ENCODE assay signal across 8 cellular contexts in genomic region chr16:2660755-2661373, GRCh38. TPM values are rescaled to one million over a fixed set of nuclear protein-coding genes. Genes with fewer than 3 reads are reported as not detected.
DNase-seq lines count a peak whose midpoint lies in the region; ATAC-seq and TF ChIP-seq lines count a peak whose summit lies in the region.
"Not testable (repeated sequence)": the region's sequence is repeated elsewhere in the genome, so short reads cannot be mapped to it uniquely, and the experiment has no call there.

No MANE protein-coding gene starts in this region.

- H3T11ph ChIP-seq in H9 (ENCODE audit: low read length): not testable (repeated sequence)

- WGBS in H9 (ENCODE audit: extremely low coverage, insufficient read length, low lambda C conversion rate): no CpG with 5 or more reads among the region's 21 CpGs
- WGBS in heart right ventricle, 2 donors: 36 to 39% methylated on average over 21 of the region's 21 CpGs
- 30 to 65% (median 40%) methylated on average over 11 to 21 of the region's 21 CpGs for WGBS in stomach, 5 donors

- H3K56ac ChIP-seq in H9 (ENCODE audit: insufficient read length, low read depth, low read length): not testable (repeated sequence)

- H2BK15ac ChIP-seq in H9 (ENCODE audit: low read depth, low read length): not testable (repeated sequence)

- not testable (repeated sequence) for TF ChIP-seq EP300 in stomach (IDR thresholded peaks at IDR 0.05)

- peak; percentile 41 for ATAC-seq in central memory CD8-positive, alpha-beta T cell (replicated peaks; ENCODE audit: extremely low read depth, poor library complexity, severe bottlenecking)
- ATAC-seq in heart right ventricle: peak in 4 of 8 donors; percentile 39 to 54 (median 48)
- peak; percentile 36 to 60 for ATAC-seq in naive thymus-derived CD8-positive, alpha-beta T cell

- POLR2A ChIA-PET in PC-9 (lab: Charles Lee; ENCODE audit: unreplicated experiment); naive thymus-derived CD8-positive, alpha-beta T cell (lab: Charles Lee): not testable (repeated sequence)

- peaks cover 17 to 25% (median 21%) of the 10 kb centered on the region in 3 donors for H3K27me3 Mint-ChIP-seq in CD14-positive monocyte (ENCODE audit: low read depth in 3 of 3)
- peaks cover 16% of the 10 kb centered on the region for H3K27me3 Mint-ChIP-seq in H9 (ENCODE audit: low read depth)
- H3K27me3 Mint-ChIP-seq in central memory CD8-positive, alpha-beta T cell; naive thymus-derived CD8-positive, alpha-beta T cell: not testable (repeated sequence)

- not testable (repeated sequence) for H2BK20ac ChIP-seq in H9 (ENCODE audit: low read depth, low read length, poor library complexity, severe bottlenecking)

- BruUV-seq in PC-9 (replicated peaks; lab: Mats Ljungman, UMichigan): not testable (repeated sequence)

- H3K27me3 ChIP-seq in H9 (ENCODE audit: insufficient read depth, low read length); heart right ventricle; stomach: not testable (repeated sequence)
- peaks cover 14% of the 10 kb centered on the region; the same call in 1 of the 2 replicates for H3K27me3 ChIP-seq in PC-9 (ENCODE audit: insufficient read depth, low read depth)

- not testable (repeated sequence) for H3K23me2 ChIP-seq in H9 (ENCODE audit: insufficient read length, low read depth, low read length, poor library complexity, severe bottlenecking)

- H2AFZ ChIP-seq in H9 (ENCODE audit: low read length); PC-9: not testable (repeated sequence)

- H3K27ac ChIP-seq in H9 (ENCODE audit: insufficient read length, low read depth, low read length); PC-9; heart right ventricle; stomach: not testable (repeated sequence)

- not testable (repeated sequence) for H2BK12ac ChIP-seq in H9 (ENCODE audit: insufficient read length, low read depth, low read length)

- not testable (repeated sequence) for H3K4me1 ChIP-seq in H9 (ENCODE audit: insufficient read depth, low read length); PC-9 (replicated peaks; ENCODE audit: insufficient read depth)
- peaks cover 0 to 13% (median 0%) of the 10 kb centered on the region in 9 donors for H3K4me1 ChIP-seq in heart right ventricle
- peaks cover 0 to 41% (median 19%) of the 10 kb centered on the region in 4 donors for H3K4me1 ChIP-seq in stomach

- H2AK5ac ChIP-seq in H9 (ENCODE audit: insufficient read length, low read length): not testable (repeated sequence)

- not testable (repeated sequence) for H3K9me3 ChIP-seq in H9 (ENCODE audit: control insufficient read depth, low read depth, low read length); PC-9 (ENCODE audit: insufficient read depth, low read depth); heart right ventricle; stomach

- H3K4ac ChIP-seq in H9 (ENCODE audit: low read depth, low read length): not testable (repeated sequence)

- H3K9me2 ChIP-seq in PC-9 (ENCODE audit: insufficient read depth): not testable (repeated sequence)

- CTCF ChIA-PET in PC-9 (lab: Charles Lee): interaction anchor here (0.6 kb wide), 1 partner anchor 291 kb away, joined by 8 read pairs; no protein-coding TSS in a partner anchor

- H3K79me1 ChIP-seq in H9 (ENCODE audit: insufficient read depth, low read depth, low read length, poor library complexity, severe bottlenecking): not testable (repeated sequence)

- peak overlapping the region in 1 of 7 donors; percentile 44 for H3K27ac Mint-ChIP-seq in CD14-positive monocyte
- not testable (repeated sequence) for H3K27ac Mint-ChIP-seq in H9
- H3K27ac Mint-ChIP-seq in central memory CD8-positive, alpha-beta T cell (ENCODE audit: low read depth): peak overlapping the region; percentile 83
- peak overlapping the region in 7 of 10 donors; percentile 20 to 82 (median 52) for H3K27ac Mint-ChIP-seq in naive thymus-derived CD8-positive, alpha-beta T cell

- H4K91ac ChIP-seq in H9 (ENCODE audit: insufficient read length, low read depth, low read length): not testable (repeated sequence)

- intact Hi-C loops in CD14-positive monocyte (cut with micrococcal nuclease); PC-9 (cut with micrococcal nuclease; ENCODE audit: unreplicated experiment); heart right ventricle (cut with DNase I); stomach (cut with DNase I; ENCODE audit: low total_unique reads): not testable (repeated sequence)

- H3K4me1 Mint-ChIP-seq in CD14-positive monocyte: peaks cover 11% of the 10 kb centered on the region
- not testable (repeated sequence) for H3K4me1 Mint-ChIP-seq in H9
- H3K4me1 Mint-ChIP-seq in central memory CD8-positive, alpha-beta T cell: peaks cover 30% of the 10 kb centered on the region
- peaks cover 8 to 26% (median 15%) of the 10 kb centered on the region in 4 donors for H3K4me1 Mint-ChIP-seq in naive thymus-derived CD8-positive, alpha-beta T cell

- H4K8ac ChIP-seq in H9 (replicated peaks; ENCODE audit: insufficient read length, low read depth, low read length): not testable (repeated sequence)

- H3K4me3 ChIP-seq in PC-9, heart right ventricle, stomach: not testable (repeated sequence)

- TF ChIP-seq POLR2A in stomach (IDR thresholded peaks at IDR 0.05): not testable (repeated sequence)

- not testable (repeated sequence) for H3K9me3 Mint-ChIP-seq in CD14-positive monocyte; H9; central memory CD8-positive, alpha-beta T cell; naive thymus-derived CD8-positive, alpha-beta T cell

- not testable (repeated sequence) for H3K23ac ChIP-seq in H9 (ENCODE audit: insufficient read length, low read depth, low read length)

- not testable (repeated sequence) for H3K36me3 ChIP-seq in PC-9 (ENCODE audit: low read depth); stomach
- H3K36me3 ChIP-seq in heart right ventricle: peaks cover 0 to 37% (median 0%) of the 10 kb centered on the region in 9 donors

- not testable (repeated sequence) for H4K5ac ChIP-seq in H9 (ENCODE audit: insufficient read length, low read depth, low read length)

- peaks cover 34% of the 10 kb centered on the region in 2 donors for H3K36me3 Mint-ChIP-seq in CD14-positive monocyte
- H3K36me3 Mint-ChIP-seq in H9 (ENCODE audit: insufficient read depth in 1 of 3, low read depth in 3 of 3); central memory CD8-positive, alpha-beta T cell (ENCODE audit: insufficient read depth): not testable (repeated sequence)
- peaks cover 0 to 29% (median 0%) of the 10 kb centered on the region in 3 donors for H3K36me3 Mint-ChIP-seq in naive thymus-derived CD8-positive, alpha-beta T cell

- not testable (repeated sequence) for H4K20me1 ChIP-seq in H9 (ENCODE audit: control insufficient read depth, insufficient read depth, insufficient read length); PC-9 (ENCODE audit: insufficient read depth)

- not testable (repeated sequence) for H2BK5ac ChIP-seq in H9 (ENCODE audit: insufficient read length, low read length)

- not testable (repeated sequence) for H3K4me3 Mint-ChIP-seq in CD14-positive monocyte; H9; central memory CD8-positive, alpha-beta T cell; naive thymus-derived CD8-positive, alpha-beta T cell

- TF ChIP-seq CTCF in CD14-positive monocyte (IDR thresholded peaks at IDR 0.05): peak; percentile 81
- peak; percentile 64 for TF ChIP-seq CTCF in H9 (conservative IDR thresholded peaks at IDR 0.05)
- TF ChIP-seq CTCF in PC-9 (conservative IDR thresholded peaks at IDR 0.05): peak; percentile 88
- TF ChIP-seq CTCF in heart right ventricle (IDR thresholded peaks at IDR 0.05): peak; percentile 34 to 74 (median 58)
- TF ChIP-seq CTCF in stomach (IDR thresholded peaks at IDR 0.05): peak in 4 of 7 experiments; percentile 31 to 58 (median 49)

- DNase-seq in CD14-positive monocyte (ENCODE audit: low spot score) (peak; percentile 50), PC-9 (peak in 1 of 2 experiments; percentile 64), heart right ventricle (peak in 1 of 2 donors; percentile 39)
- not testable (repeated sequence) for DNase-seq in H9, stomach
- peak; percentile 64 for DNase-seq in activated CD8-positive, alpha-beta memory T cell treated with anti-CD3 and anti-CD28 coated beads, Interleukin-2, amount 50 U/mL, for 48 hours
- DNase-seq in central memory CD8-positive, alpha-beta T cell (ENCODE audit: low spot score in 2 of 2): peak in 1 of 2 donors; percentile 38
- peak in 5 of 10 donors; percentile 14 to 70 (median 31) for DNase-seq in naive thymus-derived CD8-positive, alpha-beta T cell

- H3K14ac ChIP-seq in H9 (ENCODE audit: insufficient read depth, low read length): not testable (repeated sequence)

- not testable (repeated sequence) for H3K9ac ChIP-seq in H9 (ENCODE audit: extremely low read depth, insufficient read length, low read length)

- not testable (repeated sequence) for H2BK120ac ChIP-seq in H9 (ENCODE audit: low read depth, low read length, poor library complexity, severe bottlenecking)

- not testable (repeated sequence) for H3K18ac ChIP-seq in H9 (ENCODE audit: insufficient read length, low read depth, low read length)

- peaks cover 12% of the 10 kb centered on the region; the same call in 1 of the 2 replicates for H3F3A ChIP-seq in PC-9 (ENCODE audit: insufficient read depth, low read depth)

- H3K4me2 ChIP-seq in H9 (ENCODE audit: insufficient read depth, insufficient read length, low read length): not testable (repeated sequence)
- H3K4me2 ChIP-seq in PC-9: 0 out of 2 replicates have a peak overlapping the region, but pooled peaks have one; percentile 13

- not testable (repeated sequence) for H3K79me2 ChIP-seq in H9 (ENCODE audit: insufficient read depth, low read length); PC-9 (ENCODE audit: low read depth)

RNA-seq across cellular contexts. Expression of gene KCTD5, which starts 21.5 kb away (rescaled TPM):
- polyA plus RNA-seq in CD14-positive monocyte (10 to 100 TPM; 16.0 to 21.0 TPM), heart right ventricle (10 to 100 TPM in 1 of 2 donors, 1 to 10 TPM in 1; 8.7 to 11.7 TPM), stomach (10 to 100 TPM; 14.4 to 28.6 (median 14.7) TPM)
- total RNA-seq in H9 (2021) (38.8 and 39.9 TPM in 2 replicates), PC-9 (2021) (60.4 and 66.5 TPM in 2 replicates), heart right ventricle (10 to 100 TPM in 6 of 10 donors, 1 to 10 TPM in 4; 8.5 to 22.4 (median 11.7) TPM), stomach (10 to 100 TPM in 4 of 5 donors, under 1 TPM in 1; 0.89 to 45.6 (median 27.2) TPM)
- total RNA-seq in naive thymus-derived CD8-positive, alpha-beta T cell: 10 to 100 TPM; 24.3 to 25.5 TPM
- polyA plus RNA-seq in naive thymus-derived CD8-positive, alpha-beta T cell: 10 to 100 TPM; 10.8 to 18.4 (median 12.9) TPM

RNA-seq across cellular contexts. Expression of gene PRSS27, which starts 59.2 kb away (rescaled TPM):
- polyA plus RNA-seq in CD14-positive monocyte (not detected), heart right ventricle (under 1 TPM; 0.46 to 0.66 TPM), stomach (10 to 100 TPM in 1 of 3 donors, under 1 TPM in 2; 0.50 to 74.4 (median 0.76) TPM)
- total RNA-seq in H9 (2021) (3.6 and 5.0 TPM in 2 replicates), PC-9 (2021) (14.8 and 21.2 TPM in 2 replicates), heart right ventricle (under 1 TPM in 9 of 10 donors, not detected in 1; 0.11 to 0.75 (median 0.40) TPM), stomach (under 1 TPM in 1 of 5 donors, not detected in 4; 0.55 TPM)
- 1 to 10 TPM in 1 of 2 experiments, under 1 TPM in 1; 0.81 to 1.2 TPM for total RNA-seq in naive thymus-derived CD8-positive, alpha-beta T cell
- polyA plus RNA-seq in naive thymus-derived CD8-positive, alpha-beta T cell: under 1 TPM in 1 of 3 donors, not detected in 2; 0.06 TPM
